In the genomic region with DNA sequence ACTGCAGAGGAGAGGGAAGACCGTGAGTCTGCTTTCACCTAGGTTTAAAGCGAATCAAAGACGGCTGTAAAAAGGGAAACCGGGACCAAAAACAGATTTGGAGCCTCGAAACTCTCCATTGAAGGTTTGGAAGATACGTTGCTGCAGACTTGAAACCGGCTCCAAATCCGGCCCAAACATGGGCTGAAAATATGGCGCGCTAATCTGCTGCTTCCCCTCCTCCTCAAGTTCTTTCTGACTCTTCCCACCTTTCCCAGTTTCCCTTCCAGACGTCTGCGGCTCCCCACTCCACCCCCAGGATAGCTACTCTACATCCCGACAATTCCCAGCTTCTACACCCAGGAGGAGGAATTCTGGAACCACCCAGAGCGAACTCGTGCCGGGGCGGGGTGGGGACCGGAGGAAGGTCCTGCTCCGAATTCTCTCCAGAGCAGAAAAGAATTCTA, we compare ENCODE assay signal across 8 cellular contexts. TPM values are rescaled to one million over a fixed set of nuclear protein-coding genes. Genes with fewer than 3 reads are reported as not detected.
DNase-seq lines count a peak whose midpoint lies in the region; ATAC-seq and TF ChIP-seq lines count a peak whose summit lies in the region.

No MANE protein-coding gene starts in this region.

- ATAC-seq in activated T-helper 17 cell treated with anti-CD3 and anti-CD28 coated beads, Interleukin-2, amount 50 U/mL, for 72 hours (replicated peaks), result no peak
- ATAC-seq in gastrocnemius medialis (no peak), GM21367 (IDR thresholded peaks at IDR 0.05; ENCODE audit: unreplicated experiment) (no peak)

- H3K4me3 ChIP-seq in hepatocyte (peak overlapping the region; percentile 51), gastrocnemius medialis (peak overlapping the region; percentile 56 to 66 (median 60))

- TF ChIP-seq CTCF in hepatocyte (IDR thresholded peaks at IDR 0.05; ENCODE audit: poor library complexity) (no peak), gastrocnemius medialis (IDR thresholded peaks at IDR 0.05 in 4 of 5, conservative IDR thresholded peaks at IDR 0.05 in 1 of 5) (no peak), GM13977 (IDR thresholded peaks at IDR 0.05; ENCODE audit: extremely low read depth, insufficient read depth, missing control alignments) (no peak)

- H3K9me2 ChIP-seq in hepatocyte (replicated peaks; ENCODE audit: insufficient read depth), result no peaks in the 10 kb centered on the region

- no peaks in the 10 kb centered on the region for H3K79me2 ChIP-seq in hepatocyte

- H3K27ac Mint-ChIP-seq in activated T-helper 17 cell treated with anti-CD3 and anti-CD28 coated beads, Interleukin-2, amount 50 U/mL, for 72 hours, result no peak overlapping the region

- peak overlapping the region; percentile 99 for H3K4me3 Mint-ChIP-seq in activated T-helper 17 cell treated with anti-CD3 and anti-CD28 coated beads, Interleukin-2, amount 50 U/mL, for 72 hours

- no peaks in the 10 kb centered on the region for H3K36me3 ChIP-seq in hepatocyte (replicated peaks; ENCODE audit: insufficient read depth, low read depth)
- no peaks in the 10 kb centered on the region for H3K36me3 ChIP-seq in gastrocnemius medialis

- intact Hi-C loops in gastrocnemius medialis (cut with DNase I; ENCODE audit: low total_unique reads), result loop anchor here (2.0 to 5.0 kb wide), 2 partner anchors 573 to 614 kb away; no protein-coding TSS in a partner anchor

- peaks cover 46% of the 10 kb centered on the region for H3K27me3 Mint-ChIP-seq in activated T-helper 17 cell treated with anti-CD3 and anti-CD28 coated beads, Interleukin-2, amount 50 U/mL, for 72 hours

- POLR2A ChIA-PET in HEK293T (lab: Yijun Ruan, JAX), result interaction anchor here (1.0 kb wide), 1 partner anchor 9 kb away, joined by 3 read pairs; a partner anchor contains a TSS

- no peaks in the 10 kb centered on the region for H3K9me3 Mint-ChIP-seq in activated T-helper 17 cell treated with anti-CD3 and anti-CD28 coated beads, Interleukin-2, amount 50 U/mL, for 72 hours

- CTCF ChIA-PET in HEK293T (lab: Yijun Ruan, JAX), result interaction anchor here (0.6 to 2.8 kb wide), 2 partner anchors 8 to 13 kb away, joined by 4 to 16 read pairs; a partner anchor contains a TSS

- H3K4me2 ChIP-seq in hepatocyte, result peak overlapping the region; percentile 98

- H2AFZ ChIP-seq in hepatocyte, result peak overlapping the region; percentile 73

- H3K27me3 ChIP-seq in hepatocyte (peaks cover 87% of the 10 kb centered on the region), gastrocnemius medialis (peaks cover 53 to 72% (median 53%) of the 10 kb centered on the region in 3 donors)

- TF ChIP-seq POLR2A in gastrocnemius medialis (IDR thresholded peaks at IDR 0.05), result no peak

- DNase-seq in GM03348 (ENCODE audit: low spot score) (peak; percentile 47), hepatocyte (ENCODE audit: low spot score) (no peak), gastrocnemius medialis (no peak), GM13977 (ENCODE audit: low spot score) (no peak), HEK293T (ENCODE audit: extremely low spot score) (no peak), pons (ENCODE audit: low spot score) (no peak)

- no peaks in the 10 kb centered on the region for H3K9me3 ChIP-seq in hepatocyte (ENCODE audit: low read depth)
- H3K9me3 ChIP-seq in gastrocnemius medialis, result no peaks in the 10 kb centered on the region

- in situ Hi-C loops in gastrocnemius medialis (cut with MboI; ENCODE audit: low sequenced_read_pairs in 4 of 4), result loop anchor here (10.0 to 25.0 kb wide), 4 partner anchors 549 to 611 kb away; no protein-coding TSS in a partner anchor
- in situ Hi-C loops in GM13977 (cut with MboI; ENCODE audit: low pct_unique_long_range_greater_than_20kb, low sequenced_read_pairs, unreplicated experiment), result loop anchor here (10.0 kb wide), 1 partner anchor 621 kb away; no protein-coding TSS in a partner anchor

- no peaks in the 10 kb centered on the region for H4K20me1 ChIP-seq in hepatocyte (ENCODE audit: insufficient read depth, poor library complexity, severe bottlenecking)

- H3K4me1 ChIP-seq in hepatocyte (ENCODE audit: insufficient read depth), result peaks cover 26% of the 10 kb centered on the region
- peaks cover 10 to 23% of the 10 kb centered on the region in 2 donors for H3K4me1 ChIP-seq in gastrocnemius medialis

- H3K36me3 Mint-ChIP-seq in activated T-helper 17 cell treated with anti-CD3 and anti-CD28 coated beads, Interleukin-2, amount 50 U/mL, for 72 hours (ENCODE audit: low read depth), result peaks cover 9% of the 10 kb centered on the region

- H3K27ac ChIP-seq in hepatocyte, result no peak overlapping the region
- H3K27ac ChIP-seq in gastrocnemius medialis, result no peak overlapping the region

- 1% methylated on average over 19 of the region's 19 CpGs for WGBS in hepatocyte (ENCODE audit: low lambda C conversion rate, missing lambda C conversion rate)

- H3K4me1 Mint-ChIP-seq in activated T-helper 17 cell treated with anti-CD3 and anti-CD28 coated beads, Interleukin-2, amount 50 U/mL, for 72 hours, result peaks cover 19% of the 10 kb centered on the region

TF ChIP-seq in HEK293T, 16 proteins besides CTCF, POLR2A, EP300 and RAD21:
- TF ChIP-seq NFRKB (IDR thresholded peaks at IDR 0.05) (no peak), ZNF384 (IDR thresholded peaks at IDR 0.05) (no peak), HDGF (IDR thresholded peaks at IDR 0.05; ENCODE audit: borderline replicate concordance) (no peak), CTBP1 (IDR thresholded peaks at IDR 0.05; ENCODE audit: borderline replicate concordance) (no peak), FOXK2 (IDR thresholded peaks at IDR 0.05) (no peak), LEF1 (IDR thresholded peaks at IDR 0.05; ENCODE audit: borderline replicate concordance) (no peak), BHLHE40 (IDR thresholded peaks at IDR 0.05; ENCODE audit: borderline replicate concordance) (no peak), FOXM1 (IDR thresholded peaks at IDR 0.05; ENCODE audit: borderline replicate concordance) (no peak), TARDBP (IDR thresholded peaks at IDR 0.05) (no peak), ELF4 (IDR thresholded peaks at IDR 0.05) (no peak), ARNT (IDR thresholded peaks at IDR 0.05) (no peak), FOXA1 (IDR thresholded peaks at IDR 0.05) (no peak)
- TF ChIP-seq, protein P1, sequence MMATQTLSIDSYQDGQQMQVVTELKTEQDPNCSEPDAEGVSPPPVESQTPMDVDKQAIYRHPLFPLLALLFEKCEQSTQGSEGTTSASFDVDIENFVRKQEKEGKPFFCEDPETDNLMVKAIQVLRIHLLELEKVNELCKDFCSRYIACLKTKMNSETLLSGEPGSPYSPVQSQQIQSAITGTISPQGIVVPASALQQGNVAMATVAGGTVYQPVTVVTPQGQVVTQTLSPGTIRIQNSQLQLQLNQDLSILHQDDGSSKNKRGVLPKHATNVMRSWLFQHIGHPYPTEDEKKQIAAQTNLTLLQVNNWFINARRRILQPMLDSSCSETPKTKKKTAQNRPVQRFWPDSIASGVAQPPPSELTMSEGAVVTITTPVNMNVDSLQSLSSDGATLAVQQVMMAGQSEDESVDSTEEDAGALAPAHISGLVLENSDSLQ (IDR thresholded peaks at IDR 0.05), result no peak

RNA-seq across cellular contexts. Expression of a gene that starts 8.7 kb away (rescaled TPM):
- under 1 TPM; 0.11 to 0.32 TPM for total RNA-seq in activated T-helper 17 cell treated with anti-CD3 and anti-CD28 coated beads, Interleukin-2, amount 50 U/mL, for 72 hours
- not detected in 2 replicates for total RNA-seq in hepatocyte
- 0.39 TPM in 1 of 2 replicates, not detected in the other for polyA plus RNA-seq in hepatocyte
- not detected for total RNA-seq in gastrocnemius medialis
